ENCODE assay signal across 2 cellular contexts in genomic region chr6:10460096-10460495, GRCh38.
TF ChIP-seq lines count a peak whose summit lies in the region.

No MANE protein-coding gene starts in this region.

TF ChIP-seq in SK-N-SH, 30 proteins besides CTCF, POLR2A, EP300 and RAD21 (continued from another document):
- no peak for TF ChIP-seq REST (IDR thresholded peaks at IDR 0.05; ENCODE audit: low read depth, low read length)
- TF ChIP-seq, protein P1, sequence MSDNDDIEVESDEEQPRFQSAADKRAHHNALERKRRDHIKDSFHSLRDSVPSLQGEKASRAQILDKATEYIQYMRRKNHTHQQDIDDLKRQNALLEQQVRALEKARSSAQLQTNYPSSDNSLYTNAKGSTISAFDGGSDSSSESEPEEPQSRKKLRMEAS (IDR thresholded peaks at IDR 0.05; ENCODE audit: low read depth): no peak
- TF ChIP-seq GATA2 (CRISPR knock-in tag; IDR thresholded peaks at IDR 0.05): no peak
- TF ChIP-seq FOSL2 (IDR thresholded peaks at IDR 0.05; ENCODE audit: borderline replicate concordance, low read depth): no peak
- TF ChIP-seq, protein P2, sequence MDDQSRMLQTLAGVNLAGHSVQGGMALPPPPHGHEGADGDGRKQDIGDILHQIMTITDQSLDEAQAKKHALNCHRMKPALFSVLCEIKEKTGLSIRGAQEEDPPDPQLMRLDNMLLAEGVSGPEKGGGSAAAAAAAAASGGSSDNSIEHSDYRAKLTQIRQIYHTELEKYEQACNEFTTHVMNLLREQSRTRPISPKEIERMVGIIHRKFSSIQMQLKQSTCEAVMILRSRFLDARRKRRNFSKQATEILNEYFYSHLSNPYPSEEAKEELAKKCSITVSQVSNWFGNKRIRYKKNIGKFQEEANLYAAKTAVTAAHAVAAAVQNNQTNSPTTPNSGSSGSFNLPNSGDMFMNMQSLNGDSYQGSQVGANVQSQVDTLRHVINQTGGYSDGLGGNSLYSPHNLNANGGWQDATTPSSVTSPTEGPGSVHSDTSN (IDR thresholded peaks at IDR 0.05): no peak
- no peak for TF ChIP-seq TEAD4 (IDR thresholded peaks at IDR 0.05; ENCODE audit: borderline replicate concordance, insufficient read depth)
- no peak for TF ChIP-seq FOXM1 (IDR thresholded peaks at IDR 0.05; ENCODE audit: low read depth)
- TF ChIP-seq NFIC (IDR thresholded peaks at IDR 0.05; ENCODE audit: borderline replicate concordance): no peak
- TF ChIP-seq FOXJ3 (CRISPR knock-in tag; IDR thresholded peaks at IDR 0.05): no peak

TF ChIP-seq in SK-N-SH treated with all-trans-retinoic acid at 6 μM for 48 hours, 23 proteins besides CTCF, POLR2A, EP300 and RAD21 (continued from another document):
- TF ChIP-seq CREB5 (CRISPR knock-in tag; IDR thresholded peaks at IDR 0.05; ENCODE audit: low read depth) (no peak), CSRNP3 (CRISPR knock-in tag; IDR thresholded peaks at IDR 0.05) (no peak), GLIS3 (CRISPR knock-in tag; IDR thresholded peaks at IDR 0.05) (no peak), ISL1 (CRISPR knock-in tag; IDR thresholded peaks at IDR 0.05) (no peak), RARB (CRISPR knock-in tag; IDR thresholded peaks at IDR 0.05) (no peak), ZNF70 (CRISPR knock-in tag; IDR thresholded peaks at IDR 0.05) (no peak), ARNTL (CRISPR knock-in tag; IDR thresholded peaks at IDR 0.05; ENCODE audit: borderline replicate concordance, low read depth) (no peak), TOX (CRISPR knock-in tag; IDR thresholded peaks at IDR 0.05; ENCODE audit: borderline replicate concordance) (no peak), ZC3H10 (CRISPR knock-in tag; IDR thresholded peaks at IDR 0.05) (no peak), TCF4 (CRISPR knock-in tag; IDR thresholded peaks at IDR 0.05; ENCODE audit: borderline replicate concordance) (no peak), OSR1 (CRISPR knock-in tag; IDR thresholded peaks at IDR 0.05) (no peak), PPARA (CRISPR knock-in tag; IDR thresholded peaks at IDR 0.05; ENCODE audit: borderline replicate concordance) (no peak)
